In the genomic region with DNA sequence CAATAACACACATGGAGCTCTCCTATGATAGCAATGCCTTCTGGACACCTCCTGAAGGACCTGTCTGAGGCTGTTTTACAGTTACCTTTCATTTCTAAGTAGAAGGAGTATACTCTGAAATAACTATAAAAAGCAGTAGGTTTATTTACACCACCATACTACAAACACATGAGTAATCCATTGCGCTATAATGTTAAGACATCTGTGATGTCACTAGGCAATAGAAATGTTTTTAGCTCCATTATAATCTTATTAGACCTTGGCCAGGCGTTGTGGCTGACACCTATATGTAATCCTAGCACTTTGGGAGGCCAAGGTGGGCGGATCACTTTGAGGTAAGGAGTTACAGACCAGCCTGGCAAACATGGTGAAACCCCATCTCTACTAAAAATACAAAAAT, we compare ENCODE assay signal across 21 cellular contexts. TPM values are rescaled to one million over a fixed set of nuclear protein-coding genes. Genes with fewer than 3 reads are reported as not detected.
A peak's percentile ranks its signal among the peaks of the same experiment; 100 is the strongest.
DNase-seq lines count a peak whose midpoint lies in the region; ATAC-seq and TF ChIP-seq lines count a peak whose summit lies in the region.
"Had no signal": no experiment of that assay in that cellular context is flagged by ENCODE, and none has a peak within 500 bp of the region (broad histone marks: within the 10 kb centered on the region; RNA-seq: fewer than 3 reads in every experiment).

No MANE protein-coding gene starts in this region.

- H3K27ac Mint-ChIP-seq in activated T-helper 1 cell treated with anti-CD3 and anti-CD28 coated beads, Interleukin-12 subunit alpha, Interleukin-12 subunit beta, Interleukin-2, Interleukin-4 antibody, amounts not matched to agents 30 ng/mL and 10 ng/mL and 1 ng/mL, durations not matched to agents 14 hours and 24 hours and 36 hours = peak overlapping the region; percentile 84

- no peak overlapping the region for H3K4me3 ChIP-seq in BLaER1
- H3K4me3 ChIP-seq in DOHH2 (ENCODE audit: low read length) = no peak overlapping the region
- no peak overlapping the region for H3K4me3 ChIP-seq in muscle layer of colon (ENCODE audit: low read depth in 1 of 2, low read length in 2 of 2)
- no peak overlapping the region for H3K4me3 ChIP-seq in right lobe of liver
- H3K4me3 ChIP-seq in stomach = no peak overlapping the region
- H3K4me3 ChIP-seq: gastroesophageal sphincter, upper lobe of left lung had no signal

- H3K27ac ChIP-seq in BLaER1 = peak overlapping the region; percentile 97; the same call in 1 of the 2 replicates
- peak overlapping the region; percentile 99 for H3K27ac ChIP-seq in DOHH2 (ENCODE audit: low read depth, low read length)
- peak overlapping the region; percentile 1 for H3K27ac ChIP-seq in muscle layer of colon (ENCODE audit: low read depth, low read length)
- no peak overlapping the region for H3K27ac ChIP-seq in right lobe of liver
- no peak overlapping the region for H3K27ac ChIP-seq in stomach
- H3K27ac ChIP-seq: upper lobe of left lung had no signal

- peaks cover 71% of the 10 kb centered on the region for H3K4me1 ChIP-seq in BLaER1
- H3K4me1 ChIP-seq in DOHH2 (ENCODE audit: control insufficient read depth, low read length) = peaks cover 97% of the 10 kb centered on the region
- peaks cover 54% of the 10 kb centered on the region for H3K4me1 ChIP-seq in muscle layer of colon (ENCODE audit: insufficient read depth, low read length)
- no peaks in the 10 kb centered on the region for H3K4me1 ChIP-seq in right lobe of liver
- peaks cover 9 to 54% (median 23%) of the 10 kb centered on the region in 4 donors for H3K4me1 ChIP-seq in stomach

- no peaks in the 10 kb centered on the region for H3K27me3 Mint-ChIP-seq in activated T-helper 1 cell treated with anti-CD3 and anti-CD28 coated beads, Interleukin-12 subunit alpha, Interleukin-12 subunit beta, Interleukin-2, Interleukin-4 antibody, amounts not matched to agents 30 ng/mL and 10 ng/mL and 1 ng/mL, durations not matched to agents 14 hours and 24 hours and 36 hours (ENCODE audit: insufficient read depth)

- H3K36me3 Mint-ChIP-seq in activated T-helper 1 cell treated with anti-CD3 and anti-CD28 coated beads, Interleukin-12 subunit alpha, Interleukin-12 subunit beta, Interleukin-2, Interleukin-4 antibody, amounts not matched to agents 30 ng/mL and 10 ng/mL and 1 ng/mL, durations not matched to agents 14 hours and 24 hours and 36 hours (ENCODE audit: low read depth) = peaks cover 8% of the 10 kb centered on the region

- no peak for ATAC-seq in right lobe of liver
- ATAC-seq: esophagus mucosa, left cardiac atrium had no signal

- H3K4me3 Mint-ChIP-seq in activated T-helper 1 cell treated with anti-CD3 and anti-CD28 coated beads, Interleukin-12 subunit alpha, Interleukin-12 subunit beta, Interleukin-2, Interleukin-4 antibody, amounts not matched to agents 30 ng/mL and 10 ng/mL and 1 ng/mL, durations not matched to agents 14 hours and 24 hours and 36 hours = no peak overlapping the region
- H3K4me3 Mint-ChIP-seq: neural crest cell had no signal

- H3K36me3 ChIP-seq in BLaER1 = peaks cover 42% of the 10 kb centered on the region
- H3K36me3 ChIP-seq in DOHH2 (ENCODE audit: control insufficient read depth, low read length) = peaks cover 82% of the 10 kb centered on the region
- no peaks in the 10 kb centered on the region for H3K36me3 ChIP-seq in muscle layer of colon (ENCODE audit: insufficient read depth, low read length)
- H3K36me3 ChIP-seq in right lobe of liver = no peaks in the 10 kb centered on the region
- no peaks in the 10 kb centered on the region for H3K36me3 ChIP-seq in stomach
- H3K36me3 ChIP-seq: gastroesophageal sphincter, upper lobe of left lung had no signal

- H3K9me2 ChIP-seq in DOHH2 (replicated peaks; ENCODE audit: control insufficient read depth, low read length) = no peaks in the 10 kb centered on the region

- H3K4me1 Mint-ChIP-seq in activated T-helper 1 cell treated with anti-CD3 and anti-CD28 coated beads, Interleukin-12 subunit alpha, Interleukin-12 subunit beta, Interleukin-2, Interleukin-4 antibody, amounts not matched to agents 30 ng/mL and 10 ng/mL and 1 ng/mL, durations not matched to agents 14 hours and 24 hours and 36 hours (ENCODE audit: low read depth) = peaks cover 58% of the 10 kb centered on the region

- H3K4me2 ChIP-seq in BLaER1 (peak overlapping the region; percentile 92), DOHH2 (ENCODE audit: low read length) (peak overlapping the region; percentile 98; the same call in 1 of the 2 replicates)

- H3K9ac ChIP-seq in BLaER1 (no peak overlapping the region), muscle layer of colon (ENCODE audit: low read length) (no peak overlapping the region)

- H3F3A ChIP-seq in DOHH2 (ENCODE audit: control insufficient read depth, insufficient read depth) = peaks cover 13% of the 10 kb centered on the region

- no peak for DNase-seq in activated T-helper 1 cell treated with anti-CD3 and anti-CD28 coated beads, Interleukin-12 subunit alpha, Interleukin-12 subunit beta, Interleukin-2, Interleukin-4 antibody, amounts not matched to agents 30 ng/mL and 10 ng/mL and 1 ng/mL, durations not matched to agents 14 hours and 24 hours and 36 hours (ENCODE audit: low spot score)
- DNase-seq in NCI-H446 treated with DMSO at 0.1 percent for 48 hours (lab: John Stamatoyannopoulos, UW) (no peak), right lobe of liver (no peak), stomach (no peak), NCI-H2171 (lab: John Stamatoyannopoulos, UW) (no peak)
- DNase-seq: activated CD4-positive, alpha-beta T cell treated with anti-CD3 and anti-CD28 coated beads, Interleukin-2, amount 50 U/mL, for 4 hours; amygdala; caudate nucleus; DMS79 treated with DMSO at 0.1 percent for 48 hours; KG1; left cardiac atrium; NCI-H1092 treated with DMSO at 0.1 percent for 48 hours; NCI-H2029 treated with DMSO at 0.1 percent for 48 hours; NCI-H510A; upper lobe of left lung had no signal

- intact Hi-C loops in activated T-helper 1 cell treated with anti-CD3 and anti-CD28 coated beads, Interleukin-12 subunit alpha, Interleukin-12 subunit beta, Interleukin-2, Interleukin-4 antibody, amounts not matched to agents 30 ng/mL and 10 ng/mL and 1 ng/mL, durations not matched to agents 14 hours and 24 hours and 36 hours (cut with micrococcal nuclease) = loop anchor here (5.0 kb wide), 1 partner anchor 75 kb away; a partner anchor contains a TSS
- intact Hi-C loops in right lobe of liver (cut with DNase I) = no loop called here
- intact Hi-C loops in stomach (cut with DNase I; ENCODE audit: low total_unique reads) = no loop called here

- H4K20me1 ChIP-seq in BLaER1 = peaks cover 27% of the 10 kb centered on the region
- H4K20me1 ChIP-seq in DOHH2 (ENCODE audit: control insufficient read depth, insufficient read depth, low read depth, low read length) = peaks cover 9% of the 10 kb centered on the region; the same call in 1 of the 2 replicates

- TF ChIP-seq EP300 in stomach (IDR thresholded peaks at IDR 0.05) = no peak

- H3K27me3 ChIP-seq in BLaER1 (no peaks in the 10 kb centered on the region), DOHH2 (ENCODE audit: control insufficient read depth, low read length) (no peaks in the 10 kb centered on the region), muscle layer of colon (ENCODE audit: control insufficient read depth in 1 of 2, insufficient read depth in 2 of 2, low read length in 2 of 2) (no peaks in the 10 kb centered on the region), right lobe of liver (no peaks in the 10 kb centered on the region), stomach (no peaks in the 10 kb centered on the region)
- H3K27me3 ChIP-seq: gastroesophageal sphincter, upper lobe of left lung had no signal

- TF ChIP-seq CTCF in DOHH2 (IDR thresholded peaks at IDR 0.05; ENCODE audit: low read depth, low read length, poor library complexity, severe bottlenecking) = no peak
- TF ChIP-seq CTCF in right lobe of liver (IDR thresholded peaks at IDR 0.05) = no peak
- TF ChIP-seq CTCF in stomach (IDR thresholded peaks at IDR 0.05) = no peak

- peaks cover 99% of the 10 kb centered on the region for H3K79me2 ChIP-seq in DOHH2 (ENCODE audit: control insufficient read depth, low read length)

- no peaks in the 10 kb centered on the region for H3K9me3 Mint-ChIP-seq in activated T-helper 1 cell treated with anti-CD3 and anti-CD28 coated beads, Interleukin-12 subunit alpha, Interleukin-12 subunit beta, Interleukin-2, Interleukin-4 antibody, amounts not matched to agents 30 ng/mL and 10 ng/mL and 1 ng/mL, durations not matched to agents 14 hours and 24 hours and 36 hours
- H3K9me3 Mint-ChIP-seq: neural crest cell had no signal

- TF ChIP-seq POLR2A in right lobe of liver (IDR thresholded peaks at IDR 0.05) (no peak), stomach (IDR thresholded peaks at IDR 0.05) (no peak)

- H3K9me3 ChIP-seq in BLaER1 = no peaks in the 10 kb centered on the region
- no peaks in the 10 kb centered on the region for H3K9me3 ChIP-seq in DOHH2 (ENCODE audit: control insufficient read depth, insufficient read depth, low read length)
- H3K9me3 ChIP-seq in muscle layer of colon (ENCODE audit: low read length) = no peaks in the 10 kb centered on the region
- no peaks in the 10 kb centered on the region for H3K9me3 ChIP-seq in right lobe of liver
- H3K9me3 ChIP-seq in stomach = no peaks in the 10 kb centered on the region
- H3K9me3 ChIP-seq: gastroesophageal sphincter, upper lobe of left lung had no signal

- 84% methylated on average over 3 of the region's 3 CpGs for WGBS in right lobe of liver (ENCODE audit: insufficient coverage, low coverage, low lambda C conversion rate, missing lambda C conversion rate)
- WGBS in stomach, 5 donors = 88 to 93% (median 89%) methylated on average over 3 of the region's 3 CpGs

RNA-seq across cellular contexts. Expression of a gene that starts 24.7 kb away (rescaled TPM):
- 43.4 and 48.1 TPM in 2 replicates for total RNA-seq in activated T-helper 1 cell treated with anti-CD3 and anti-CD28 coated beads, Interleukin-12 subunit alpha, Interleukin-12 subunit beta, Interleukin-2, Interleukin-4 antibody, amounts not matched to agents 30 ng/mL and 10 ng/mL and 1 ng/mL, durations not matched to agents 14 hours and 24 hours and 36 hours
- 10 to 100 TPM in 3 of 6 experiments, 1 to 10 TPM in 3; 6.6 to 19.4 (median 9.6) TPM for total RNA-seq in right lobe of liver
- total RNA-seq in stomach = 10 to 100 TPM; 16.7 to 54.0 (median 38.8) TPM
- 10 to 100 TPM in 2 of 3 donors, 1 to 10 TPM in 1; 8.3 to 26.1 (median 14.5) TPM for polyA plus RNA-seq in stomach

RNA-seq across cellular contexts. Expression of a gene that starts 51.1 kb away (rescaled TPM):
- total RNA-seq in activated T-helper 1 cell treated with anti-CD3 and anti-CD28 coated beads, Interleukin-12 subunit alpha, Interleukin-12 subunit beta, Interleukin-2, Interleukin-4 antibody, amounts not matched to agents 30 ng/mL and 10 ng/mL and 1 ng/mL, durations not matched to agents 14 hours and 24 hours and 36 hours = 11.5 and 13.6 TPM in 2 replicates
- 1 to 10 TPM; 6.1 to 9.9 (median 8.5) TPM for total RNA-seq in right lobe of liver
- 10 to 100 TPM in 2 of 5 donors, 1 to 10 TPM in 1, not detected in 2; 7.0 to 57.6 (median 28.1) TPM for total RNA-seq in stomach
- 1 to 10 TPM; 3.1 to 7.0 (median 6.0) TPM for polyA plus RNA-seq in stomach

RNA-seq across cellular contexts. Expression of a gene that starts 51.4 kb away (rescaled TPM):
- total RNA-seq in activated T-helper 1 cell treated with anti-CD3 and anti-CD28 coated beads, Interleukin-12 subunit alpha, Interleukin-12 subunit beta, Interleukin-2, Interleukin-4 antibody, amounts not matched to agents 30 ng/mL and 10 ng/mL and 1 ng/mL, durations not matched to agents 14 hours and 24 hours and 36 hours = 22.7 and 23.4 TPM in 2 replicates
- total RNA-seq in right lobe of liver (10 to 100 TPM in 4 of 6 experiments, 1 to 10 TPM in 2; 7.9 to 12.6 (median 10.6) TPM), stomach (10 to 100 TPM in 3 of 5 donors, 1 to 10 TPM in 2; 4.1 to 23.5 (median 11.6) TPM)
- 10 to 100 TPM in 1 of 3 donors, 1 to 10 TPM in 2; 7.4 to 10.1 (median 9.7) TPM for polyA plus RNA-seq in stomach

Comparison
In these comparisons a context has a peak if more than half of its experiments do, and no peak if none do; other contexts are left out.
1. H3K27ac ChIP-seq: peak in BLaER1 (single experiment), DOHH2 (single experiment) and muscle layer of colon (single experiment); none in right lobe of liver (0 of 3) and stomach (0 of 5).